ENCODE assay signal across 1 cellular context in the genomic region with DNA sequence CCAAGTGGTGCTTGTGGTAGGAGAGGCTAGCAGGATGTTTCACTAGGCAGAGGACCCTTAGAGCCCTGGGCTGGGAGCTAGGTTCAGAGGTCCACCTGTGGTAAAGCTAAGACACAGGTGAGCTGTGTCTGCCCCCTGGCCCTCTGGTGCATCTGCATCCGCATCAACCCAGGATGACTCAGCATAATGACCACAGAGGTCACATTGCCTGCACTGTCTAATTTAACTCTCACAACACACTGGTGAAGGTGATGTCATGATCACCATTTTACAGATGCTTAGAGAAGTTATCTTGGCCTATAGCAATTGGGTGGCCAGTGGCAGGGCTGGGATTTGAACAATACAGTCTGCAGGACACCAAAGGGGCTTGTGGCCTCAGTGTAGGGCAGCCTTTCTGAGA.
TF ChIP-seq lines count a peak whose summit lies in the region.

No MANE protein-coding gene starts in this region.

TF ChIP-seq in IMR-90, 13 proteins besides CTCF, POLR2A, EP300 and RAD21 (continued from another document):
- TF ChIP-seq, protein P1, sequence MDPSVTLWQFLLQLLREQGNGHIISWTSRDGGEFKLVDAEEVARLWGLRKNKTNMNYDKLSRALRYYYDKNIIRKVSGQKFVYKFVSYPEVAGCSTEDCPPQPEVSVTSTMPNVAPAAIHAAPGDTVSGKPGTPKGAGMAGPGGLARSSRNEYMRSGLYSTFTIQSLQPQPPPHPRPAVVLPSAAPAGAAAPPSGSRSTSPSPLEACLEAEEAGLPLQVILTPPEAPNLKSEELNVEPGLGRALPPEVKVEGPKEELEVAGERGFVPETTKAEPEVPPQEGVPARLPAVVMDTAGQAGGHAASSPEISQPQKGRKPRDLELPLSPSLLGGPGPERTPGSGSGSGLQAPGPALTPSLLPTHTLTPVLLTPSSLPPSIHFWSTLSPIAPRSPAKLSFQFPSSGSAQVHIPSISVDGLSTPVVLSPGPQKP (IDR thresholded peaks at IDR 0.05; ENCODE audit: borderline replicate concordance, low read depth, low read length) = no peak
- TF ChIP-seq NFE2L2 (IDR thresholded peaks at IDR 0.05; ENCODE audit: low read depth, low read length) = peak; percentile 87
- no peak for TF ChIP-seq MXI1 (IDR thresholded peaks at IDR 0.05; ENCODE audit: borderline replicate concordance, low read depth, low read length)
- TF ChIP-seq, protein P2, sequence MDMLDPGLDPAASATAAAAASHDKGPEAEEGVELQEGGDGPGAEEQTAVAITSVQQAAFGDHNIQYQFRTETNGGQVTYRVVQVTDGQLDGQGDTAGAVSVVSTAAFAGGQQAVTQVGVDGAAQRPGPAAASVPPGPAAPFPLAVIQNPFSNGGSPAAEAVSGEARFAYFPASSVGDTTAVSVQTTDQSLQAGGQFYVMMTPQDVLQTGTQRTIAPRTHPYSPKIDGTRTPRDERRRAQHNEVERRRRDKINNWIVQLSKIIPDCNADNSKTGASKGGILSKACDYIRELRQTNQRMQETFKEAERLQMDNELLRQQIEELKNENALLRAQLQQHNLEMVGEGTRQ (IDR thresholded peaks at IDR 0.05; ENCODE audit: low read depth, low read length) = no peak
- no peak for TF ChIP-seq MAFK (IDR thresholded peaks at IDR 0.05; ENCODE audit: low read depth, low read length)
